Comparison of ENCODE assay signal across 1 cellular context in the genomic region with DNA sequence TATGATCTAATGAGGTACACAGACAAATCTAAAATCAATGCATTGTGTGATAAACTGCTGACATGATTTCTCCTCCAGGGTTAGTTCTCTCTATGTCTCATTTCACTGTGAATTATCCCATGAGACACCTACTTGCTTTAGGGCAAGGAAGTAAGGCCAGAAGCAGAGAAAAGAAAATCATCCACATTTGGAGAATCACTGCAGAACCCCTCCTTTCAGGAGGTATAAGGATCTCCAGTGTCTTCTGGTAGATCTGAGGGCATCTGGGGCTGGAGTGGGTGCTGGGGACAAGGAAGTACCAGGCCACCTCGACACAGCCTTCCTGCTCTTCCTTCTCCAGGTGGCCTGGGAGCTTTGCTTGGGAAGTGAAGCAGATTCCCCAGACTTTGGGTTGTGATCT.
TF ChIP-seq lines count a peak whose summit lies in the region.

No MANE protein-coding gene starts in this region.

TF ChIP-seq in endothelial cell of umbilical vein, 7 proteins besides CTCF, POLR2A, EP300 and RAD21:
- TF ChIP-seq EZH2 (IDR thresholded peaks at IDR 0.05; ENCODE audit: borderline replicate concordance, low read depth, low read length, severe bottlenecking) (no peak), JUN (IDR thresholded peaks at IDR 0.05; ENCODE audit: borderline replicate concordance, insufficient read depth, insufficient read length, low read depth) (no peak), GATA2 (IDR thresholded peaks at IDR 0.05; ENCODE audit: insufficient read depth, insufficient read length, low read depth, low read length) (no peak), MAX (IDR thresholded peaks at IDR 0.05; ENCODE audit: insufficient read depth, insufficient read length) (no peak), POLR2AphosphoS5 (IDR thresholded peaks at IDR 0.05; ENCODE audit: insufficient read depth, low read depth, low read length) (no peak), FOS (IDR thresholded peaks at IDR 0.05; ENCODE audit: borderline replicate concordance, insufficient read depth, low read length) (no peak), MYC (IDR thresholded peaks at IDR 0.05; ENCODE audit: low read depth, low read length) (no peak)
